ENCODE assay signal across 11 cellular contexts in genomic region chr17:65170839-65171238, GRCh38. TPM values are rescaled to one million over a fixed set of nuclear protein-coding genes. Genes with fewer than 3 reads are reported as not detected.
A peak's percentile ranks its signal among the peaks of the same experiment; 100 is the strongest.
DNase-seq lines count a peak whose midpoint lies in the region; ATAC-seq, FAIRE-seq and TF ChIP-seq lines count a peak whose summit lies in the region.
"Had no signal": no experiment of that assay in that cellular context is flagged by ENCODE, and none has a peak within 500 bp of the region (broad histone marks: within the 10 kb centered on the region; RNA-seq: fewer than 3 reads in every experiment).

No MANE protein-coding gene starts in this region.

- DNase-seq in G401 (ENCODE audit: low spot score) (peak; percentile 40), NCI-H2196 (lab: John Stamatoyannopoulos, UW; ENCODE audit: unreplicated experiment) (peak; percentile 80), cerebellar cortex (ENCODE audit: low spot score) (peak; percentile 31), lung (ENCODE audit: low spot score) (peak; percentile 65), A172 (ENCODE audit: low spot score) (no peak), AG20443 (ENCODE audit: low spot score) (no peak), frontal cortex (ENCODE audit: low spot score in 2 of 2) (no peak)
- no peak for DNase-seq in stimulated activated CD4-positive, alpha-beta T cell treated with anti-CD3 and anti-CD28 coated beads, Interleukin-1b, Interleukin-23, amount 100 ng/mL, for 48 hours
- DNase-seq: activated naive CD8-positive, alpha-beta T cell treated with anti-CD3 and anti-CD28 coated beads for 36 hours; Calu3; NCI-H526 treated with DMSO at 0.1 percent for 48 hours had no signal

- no peaks in the 10 kb centered on the region for H3K27me3 ChIP-seq in lung (ENCODE audit: control insufficient read depth, insufficient read depth)

- no peak for FAIRE-seq in frontal cortex (lab: Jason Lieb, UNC)

- ATAC-seq in lung (ENCODE audit: insufficient read depth, low FRiP score): peak; percentile 28

- whole genome bisulfite sequencing in lung, 2 donors: 30 to 58% methylated on average over 10 of the region's 10 CpGs

- TF ChIP-seq CTCF in lung (IDR thresholded peaks at IDR 0.05; ENCODE audit: control extremely low read depth, extremely low read depth): no peak

- H3K4me3 ChIP-seq in lung: no peak overlapping the region

- peak overlapping the region in 1 of 2 donors; percentile 1 for H3K27ac ChIP-seq in lung (ENCODE audit: low read depth in 1 of 2, low read length in 1 of 2)

- peaks cover 0 to 2% of the 10 kb centered on the region in 2 donors for H3K4me1 ChIP-seq in lung (ENCODE audit: control insufficient read depth in 2 of 2, insufficient read depth in 2 of 2, low read length in 2 of 2)

- in situ Hi-C loops in G401 (cut with HindIII; ENCODE audit: low sequenced_read_pairs): no loop called here

- H3K36me3 ChIP-seq in lung (ENCODE audit: control insufficient read depth in 2 of 2, insufficient read depth in 2 of 2, low read length in 2 of 2): no peaks in the 10 kb centered on the region

- no peaks in the 10 kb centered on the region for H3K9me3 ChIP-seq in lung (ENCODE audit: control insufficient read depth in 2 of 2, insufficient read depth in 1 of 2, low read length in 1 of 2)

RNA-seq across cellular contexts. Expression of gene RGS9, which starts 33.7 kb away (rescaled TPM):
- 15.4 and 22.8 TPM in 2 replicates for total RNA-seq in G401 (2014; rRNA removed; shearing (Covaris generic))
- 10 to 100 TPM in 1 of 2 donors, 1 to 10 TPM in 1; 3.0 to 10.6 TPM for total RNA-seq in lung
- 1 to 10 TPM; 2.1 to 3.5 TPM for polyA plus RNA-seq in lung
- total RNA-seq in A172 (2014; rRNA removed; shearing (Covaris generic)): 0.28 and 2.0 TPM in 2 replicates
- 15.1 TPM for total RNA-seq in frontal cortex

Comparison
In these comparisons a context has a peak if more than half of its experiments do, and no peak if none do; other contexts are left out.
1. DNase-seq: peak in G401 (single experiment), NCI-H2196 (single experiment), cerebellar cortex (single experiment) and lung (single experiment); none in stimulated activated CD4-positive, alpha-beta T cell treated with anti-CD3 and anti-CD28 coated beads, Interleukin-1b, Interleukin-23, amount 100 ng/mL, for 48 hours (single experiment), A172 (single experiment), AG20443 (single experiment) and frontal cortex (0 of 2).